10 cellular contexts compared by ENCODE assay signal in the genomic region with DNA sequence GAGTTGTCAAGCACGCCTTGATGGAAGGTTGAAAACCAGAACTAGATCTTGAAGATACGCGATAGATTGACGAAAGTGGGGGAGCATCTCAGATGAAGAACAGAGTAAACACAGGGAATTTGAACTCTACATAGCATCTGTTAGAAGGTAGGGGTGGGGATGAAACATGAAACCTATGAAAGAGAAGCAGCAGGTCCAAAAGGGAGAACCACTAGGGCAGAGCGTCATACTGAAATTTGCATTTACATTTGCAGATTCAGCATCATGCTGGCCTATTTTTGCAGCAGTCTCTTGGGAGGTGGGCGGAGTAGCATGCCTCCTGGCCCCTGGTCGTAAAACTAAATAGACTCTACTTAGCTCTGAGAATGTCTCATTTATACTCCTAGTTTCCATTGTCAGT.
A peak's percentile ranks its signal among the peaks of the same experiment; 100 is the strongest.
DNase-seq lines count a peak whose midpoint lies in the region; ATAC-seq lines count a peak whose summit lies in the region.
"Had no signal": no experiment of that assay in that cellular context is flagged by ENCODE, and none has a peak within 500 bp of the region (broad histone marks: within the 10 kb centered on the region; RNA-seq: fewer than 3 reads in every experiment).

No MANE protein-coding gene starts in this region.

- no peaks in the 10 kb centered on the region for H3K9me3 Mint-ChIP-seq in effector memory CD8-positive, alpha-beta T cell

- DNase-seq in activated CD4-positive, CD25-positive, alpha-beta regulatory T cell (lab: John Stamatoyannopoulos, UW): no peak
- peak in 3 of 5 experiments; percentile 10 to 85 (median 60) for DNase-seq in T-helper 2 cell
- DNase-seq in effector memory CD8-positive, alpha-beta T cell: peak in 1 of 3 experiments; percentile 14
- DNase-seq in stimulated activated naive CD4-positive, alpha-beta T cell treated with Interleukin-2 at 50 U/mL for 16 hours (lab: John Stamatoyannopoulos, UW): peak; percentile 44
- DNase-seq in activated CD8-positive, alpha-beta memory T cell treated with anti-CD3 and anti-CD28 coated beads, Interleukin-2, amount 50 U/mL, for 48 hours: no peak
- DNase-seq: caudate nucleus, NCI-H1436 treated with DMSO at 0.1 percent for 48 hours had no signal

- H3K27me3 Mint-ChIP-seq in effector memory CD8-positive, alpha-beta T cell: no peaks in the 10 kb centered on the region

- H3K4me3 Mint-ChIP-seq in effector memory CD8-positive, alpha-beta T cell: peak overlapping the region; percentile 59 to 71

- H3K36me3 Mint-ChIP-seq in effector memory CD8-positive, alpha-beta T cell (ENCODE audit: insufficient read depth): peaks cover 3% of the 10 kb centered on the region

- H3K27ac Mint-ChIP-seq in effector memory CD8-positive, alpha-beta T cell: peak overlapping the region; percentile 84 to 90

- peak; percentile 45 to 50 for ATAC-seq in activated CD4-positive, CD25-positive, alpha-beta regulatory T cell treated with anti-CD3 and anti-CD28 coated beads, Interleukin-2, amount 50 U/mL, for 24 hours
- ATAC-seq in effector memory CD8-positive, alpha-beta T cell (replicated peaks): peak; percentile 70
- no peak for ATAC-seq in GM21737 (IDR thresholded peaks at IDR 0.05; ENCODE audit: unreplicated experiment)
- no peak for ATAC-seq in GM21529 (IDR thresholded peaks at IDR 0.05; ENCODE audit: unreplicated experiment)

- H3K4me1 Mint-ChIP-seq in effector memory CD8-positive, alpha-beta T cell (ENCODE audit: low read depth in 2 of 2): peaks cover 45 to 54% of the 10 kb centered on the region in 2 donors

Comparison
In these comparisons a context has a peak if more than half of its experiments do, and no peak if none do; other contexts are left out.
1. ATAC-seq: peak in activated CD4-positive, CD25-positive, alpha-beta regulatory T cell treated with anti-CD3 and anti-CD28 coated beads, Interleukin-2, amount 50 U/mL, for 24 hours (2 of 2) and effector memory CD8-positive, alpha-beta T cell (single experiment); none in GM21737 (single experiment) and GM21529 (single experiment).
2. DNase-seq: peak in T-helper 2 cell (3 of 5) and stimulated activated naive CD4-positive, alpha-beta T cell treated with Interleukin-2 at 50 U/mL for 16 hours (single experiment); none in activated CD4-positive, CD25-positive, alpha-beta regulatory T cell (0 of 4) and activated CD8-positive, alpha-beta memory T cell treated with anti-CD3 and anti-CD28 coated beads, Interleukin-2, amount 50 U/mL, for 48 hours (single experiment).